ENCODE assay signal across 18 cellular contexts in the genomic region with DNA sequence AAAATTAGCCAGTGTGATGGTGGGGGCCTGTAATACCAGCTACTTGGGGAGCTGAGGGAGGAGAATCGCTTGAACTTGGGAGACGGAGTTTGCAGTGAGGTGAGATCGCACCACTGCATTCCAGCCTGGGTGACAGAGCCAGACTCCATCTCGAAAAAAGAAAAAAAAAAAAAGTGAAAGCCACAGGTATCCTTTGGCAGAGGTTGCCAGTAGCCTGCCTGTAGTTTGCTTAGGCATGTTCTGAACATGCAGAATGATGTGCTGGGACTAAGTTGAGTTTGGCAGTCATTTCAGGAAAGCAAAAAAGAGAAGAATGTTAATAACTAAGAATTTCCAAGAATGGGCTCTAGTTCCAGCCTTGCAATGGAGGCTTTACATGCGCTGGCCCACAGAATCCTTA.
DNase-seq lines count a peak whose midpoint lies in the region; ATAC-seq and TF ChIP-seq lines count a peak whose summit lies in the region.
"Had no signal": no experiment of that assay in that cellular context is flagged by ENCODE, and none has a peak within 500 bp of the region (broad histone marks: within the 10 kb centered on the region; RNA-seq: fewer than 3 reads in every experiment).

No MANE protein-coding gene starts in this region.

- H3K27me3 Mint-ChIP-seq in CD14-positive monocyte (ENCODE audit: low read depth in 3 of 3) = peaks cover 0 to 1% (median 0%) of the 10 kb centered on the region in 3 donors

- no peaks in the 10 kb centered on the region for H3K27me3 ChIP-seq in RWPE2 (ENCODE audit: insufficient read depth, poor library complexity, severe bottlenecking)
- H3K27me3 ChIP-seq in esophagus squamous epithelium = no peaks in the 10 kb centered on the region
- H3K27me3 ChIP-seq in H7 (ENCODE audit: control insufficient read depth, insufficient read depth, low read length) = no peaks in the 10 kb centered on the region
- H3K27me3 ChIP-seq: adrenal gland had no signal

- H3K9me3 Mint-ChIP-seq in CD14-positive monocyte = peaks cover 0 to 2% (median 0%) of the 10 kb centered on the region in 7 donors
- H3K9me3 Mint-ChIP-seq: WTC11 had no signal

- DNase-seq in CD14-positive monocyte (ENCODE audit: low spot score) (no peak), RWPE2 (ENCODE audit: low spot score) (no peak), esophagus squamous epithelium (lab: John Stamatoyannopoulos, UW) (no peak), HCEC 1CT (no peak), H7 (no peak), hippocampal formation (lab: John Stamatoyannopoulos, UW) (no peak)
- DNase-seq in stimulated activated naive CD4-positive, alpha-beta T cell treated with Interleukin-2 at 50 U/mL for 16 hours (lab: John Stamatoyannopoulos, UW) = no peak
- DNase-seq: activated CD4-positive, alpha-beta T cell treated with anti-CD3 and anti-CD28 coated beads, Interleukin-2, amount 50 U/mL, for 48 hours; foreskin fibroblast; NCI-H1436; NCI-H510A treated with DMSO at 0.1 percent for 48 hours; stimulated activated CD4-positive, alpha-beta T cell treated with anti-CD3 and anti-CD28 coated beads, Interleukin-4, amount 100 ng/mL, for 24 hours; T1000 had no signal

- H3K27ac Mint-ChIP-seq in CD14-positive monocyte = peak overlapping the region; percentile 69 to 94 (median 82)
- H3K27ac Mint-ChIP-seq: WTC11 had no signal

- TF ChIP-seq CTCF in CD14-positive monocyte (IDR thresholded peaks at IDR 0.05) = no peak
- TF ChIP-seq CTCF in RWPE2 (IDR thresholded peaks at IDR 0.05; ENCODE audit: poor library complexity, severe bottlenecking) = no peak
- TF ChIP-seq CTCF in esophagus squamous epithelium (IDR thresholded peaks at IDR 0.05) = no peak

- no peak for TF ChIP-seq POLR2A in esophagus squamous epithelium (IDR thresholded peaks at IDR 0.05)

- no peaks in the 10 kb centered on the region for H3K9me3 ChIP-seq in RWPE2 (ENCODE audit: severe bottlenecking)
- no peaks in the 10 kb centered on the region for H3K9me3 ChIP-seq in esophagus squamous epithelium
- H3K9me3 ChIP-seq: adrenal gland had no signal

- H3K27ac ChIP-seq in RWPE2 (ENCODE audit: poor library complexity, severe bottlenecking) = peak overlapping the region; percentile 40
- H3K27ac ChIP-seq in esophagus squamous epithelium = peak overlapping the region; percentile 67 to 76 (median 70)
- peak overlapping the region in 15 of 21 experiments; percentile 5 to 81 (median 69) for H3K27ac ChIP-seq in skin epidermis
- H3K27ac ChIP-seq: adrenal gland, C4-2B had no signal

- no peaks in the 10 kb centered on the region for H3K36me3 Mint-ChIP-seq in CD14-positive monocyte
- H3K36me3 Mint-ChIP-seq: WTC11 had no signal

- H3K4me3 Mint-ChIP-seq in CD14-positive monocyte = peak overlapping the region in 1 of 2 donors; percentile 77
- H3K4me3 Mint-ChIP-seq: WTC11 had no signal

- H3K4me1 ChIP-seq in RWPE2 (ENCODE audit: insufficient read depth, poor library complexity, severe bottlenecking) = peaks cover 21% of the 10 kb centered on the region
- H3K4me1 ChIP-seq in esophagus squamous epithelium = peaks cover 28 to 82% (median 33%) of the 10 kb centered on the region in 3 donors

- H3K4me3 ChIP-seq in RWPE2 (ENCODE audit: severe bottlenecking) (no peak overlapping the region), esophagus squamous epithelium (no peak overlapping the region), skin epidermis (no peak overlapping the region), H7 (ENCODE audit: insufficient read depth, low read depth, low read length) (no peak overlapping the region)
- H3K4me3 ChIP-seq: adrenal gland, K562 had no signal

- 52 to 73% methylated on average over 5 of the region's 5 CpGs for WGBS in esophagus squamous epithelium, 2 donors

- H3K36me3 ChIP-seq in RWPE2 (ENCODE audit: low read depth) (no peaks in the 10 kb centered on the region), esophagus squamous epithelium (no peaks in the 10 kb centered on the region), H7 (replicated peaks; ENCODE audit: control insufficient read depth, insufficient read depth, low read length) (no peaks in the 10 kb centered on the region)
- H3K36me3 ChIP-seq: adrenal gland had no signal

- no peak for ATAC-seq in RWPE2 (ENCODE audit: low read depth)
- ATAC-seq: K562 had no signal

- H3K4me1 Mint-ChIP-seq in CD14-positive monocyte = peaks cover 83% of the 10 kb centered on the region

- intact Hi-C loops in CD14-positive monocyte (cut with micrococcal nuclease) (no loop called here), esophagus squamous epithelium (cut with DNase I) (no loop called here)
